In the genomic region with DNA sequence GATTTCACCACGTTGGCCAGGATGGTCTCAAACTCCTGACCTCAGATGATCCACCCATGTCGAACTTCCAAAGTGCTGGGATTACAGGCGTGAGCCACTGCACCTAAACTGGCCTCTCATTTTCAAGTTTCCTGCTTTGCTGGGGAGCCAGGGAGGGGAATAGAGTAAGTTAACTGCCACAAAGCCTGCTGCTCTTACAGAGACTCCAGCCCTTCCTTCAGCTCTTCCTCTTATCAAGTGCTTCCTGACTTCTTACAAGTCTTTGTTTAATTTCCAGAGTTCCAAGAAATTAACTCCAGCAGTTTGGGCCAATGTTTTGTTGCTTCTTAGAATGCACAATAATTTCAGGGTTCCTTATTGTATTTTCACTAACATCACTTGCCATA, we compare ENCODE assay signal across 21 cellular contexts. TPM values are rescaled to one million over a fixed set of nuclear protein-coding genes. Genes with fewer than 3 reads are reported as not detected.
DNase-seq lines count a peak whose midpoint lies in the region; ATAC-seq, FAIRE-seq and TF ChIP-seq lines count a peak whose summit lies in the region.
"Had no signal": no experiment of that assay in that cellular context is flagged by ENCODE, and none has a peak within 500 bp of the region (broad histone marks: within the 10 kb centered on the region; RNA-seq: fewer than 3 reads in every experiment).

No MANE protein-coding gene starts in this region.

- no peaks in the 10 kb centered on the region for H3K4me1 ChIP-seq in right cardiac atrium (ENCODE audit: control insufficient read depth, insufficient read depth, low read length)
- peaks cover 31 to 38% of the 10 kb centered on the region in 2 experiments; a peak in 4 of 5 replicates for H3K4me1 ChIP-seq in K562 (replicated peaks in 1 of 2; ENCODE audit: control insufficient read depth in 2 of 2, insufficient read depth in 2 of 2, low read length in 2 of 2)
- H3K4me1 ChIP-seq in upper lobe of left lung: no peaks in the 10 kb centered on the region
- H3K4me1 ChIP-seq: esophagus squamous epithelium had no signal

- no peaks in the 10 kb centered on the region for H4K20me1 ChIP-seq in K562 (replicated peaks; ENCODE audit: control insufficient read depth, insufficient read depth, low read length)

- POLR2A ChIA-PET in K562 (lab: Yijun Ruan, JAX): interaction anchor here (2.3 kb wide), 1 partner anchor 22 kb away, joined by 6 read pairs; no protein-coding TSS in a partner anchor

- H3K79me2 ChIP-seq in K562 (ENCODE audit: control insufficient read depth, insufficient read depth, low read length): no peaks in the 10 kb centered on the region

- H3K36me3 ChIP-seq in K562 (ENCODE audit: control insufficient read depth, insufficient read depth, low read length) (no peaks in the 10 kb centered on the region), upper lobe of left lung (no peaks in the 10 kb centered on the region)
- H3K36me3 ChIP-seq: esophagus squamous epithelium, thoracic aorta had no signal

- H2AFZ ChIP-seq in K562 (ENCODE audit: low read depth, low read length): peak overlapping the region; percentile 68

- CTCF ChIA-PET in K562 (lab: Yijun Ruan, JAX; ENCODE audit: low intra/inter-chr PET ratio): no interaction called here

- no peak for TF ChIP-seq RAD21 in K562 (CRISPR knock-in tag; conservative IDR thresholded peaks at IDR 0.05 in 1 of 2, IDR thresholded peaks at IDR 0.05 in 1 of 2)

- H3K4me3 ChIP-seq in right cardiac atrium (ENCODE audit: low read length) (no peak overlapping the region), K562 (no peak overlapping the region), upper lobe of left lung (no peak overlapping the region)
- H3K4me3 ChIP-seq: esophagus squamous epithelium, thoracic aorta had no signal

- TF ChIP-seq POLR2A in K562 (conservative IDR thresholded peaks at IDR 0.05) (no peak), upper lobe of left lung (IDR thresholded peaks at IDR 0.05) (no peak)

- H3K9ac ChIP-seq in K562 (ENCODE audit: insufficient read depth in 1 of 2, low read depth in 2 of 2, low read length in 2 of 2): peak overlapping the region; percentile 48 to 59; a peak in 3 of 4 replicates

- H3K27ac ChIP-seq in right cardiac atrium (ENCODE audit: low read length): no peak overlapping the region
- H3K27ac ChIP-seq in K562 (ENCODE audit: extremely low read depth, low read depth, low read length): peak overlapping the region; percentile 70
- no peak overlapping the region for H3K27ac ChIP-seq in upper lobe of left lung
- H3K27ac ChIP-seq: esophagus squamous epithelium, thoracic aorta had no signal

- TF ChIP-seq EP300 in K562 (IDR thresholded peaks at IDR 0.05; ENCODE audit: low read length) (no peak), upper lobe of left lung (IDR thresholded peaks at IDR 0.05) (no peak)

- BruUV-seq in K562 (replicated peaks; lab: Mats Ljungman, UMichigan): no TSS peak

- FAIRE-seq in K562 (lab: Jason Lieb, UNC): no peak
- FAIRE-seq: D721Med, small intestine had no signal

- H3K27ac Mint-ChIP-seq in T-helper 1 cell treated with Interleukin-12 subunit alpha and Interleukin-12 subunit beta and Interleukin-4 antibody, amounts not matched to agents 30 μg/mL and 1 μg/mL, for 36 hours: peak overlapping the region; percentile 90
- peak overlapping the region; percentile 91 for H3K27ac Mint-ChIP-seq in stimulated activated effector memory CD8-positive, alpha-beta T cell treated with anti-CD3 and anti-CD28 coated beads, Interleukin-12 subunit alpha, Interleukin-12 subunit beta, amount 100 ng/mL, for 72 hours
- H3K27ac Mint-ChIP-seq: nephron progenitor cell, progenitor cell of endocrine pancreas had no signal

- H3K9me3 ChIP-seq in right cardiac atrium (ENCODE audit: control insufficient read depth, low read length) (no peaks in the 10 kb centered on the region), K562 (replicated peaks; ENCODE audit: control insufficient read depth, insufficient read depth, low read depth, low read length) (peaks cover 12% of the 10 kb centered on the region), upper lobe of left lung (peaks cover 0 to 14% (median 6%) of the 10 kb centered on the region in 4 donors)
- H3K9me3 ChIP-seq: thoracic aorta had no signal

- H3K4me3 Mint-ChIP-seq in T-helper 1 cell treated with Interleukin-12 subunit alpha and Interleukin-12 subunit beta and Interleukin-4 antibody, amounts not matched to agents 30 μg/mL and 1 μg/mL, for 36 hours: peak overlapping the region; percentile 46
- peak overlapping the region; percentile 6 for H3K4me3 Mint-ChIP-seq in stimulated activated effector memory CD8-positive, alpha-beta T cell treated with anti-CD3 and anti-CD28 coated beads, Interleukin-12 subunit alpha, Interleukin-12 subunit beta, amount 100 ng/mL, for 72 hours
- H3K4me3 Mint-ChIP-seq: nephron progenitor cell had no signal

- in situ Hi-C loops in K562 (cut with MboI): no loop called here

- 43% methylated on average over 3 of the region's 3 CpGs for WGBS in right cardiac atrium
- 9% methylated on average over 3 of the region's 3 CpGs for WGBS in K562 (ENCODE audit: insufficient coverage, low coverage, missing lambda C conversion rate)
- WGBS in upper lobe of left lung, 2 donors: 27 to 48% methylated on average over 3 of the region's 3 CpGs

- H3K4me1 Mint-ChIP-seq in T-helper 1 cell treated with Interleukin-12 subunit alpha and Interleukin-12 subunit beta and Interleukin-4 antibody, amounts not matched to agents 30 μg/mL and 1 μg/mL, for 36 hours (ENCODE audit: low read depth): peaks cover 43% of the 10 kb centered on the region
- peaks cover 68% of the 10 kb centered on the region for H3K4me1 Mint-ChIP-seq in stimulated activated effector memory CD8-positive, alpha-beta T cell treated with anti-CD3 and anti-CD28 coated beads, Interleukin-12 subunit alpha, Interleukin-12 subunit beta, amount 100 ng/mL, for 72 hours

- H3K36me3 Mint-ChIP-seq in T-helper 1 cell treated with Interleukin-12 subunit alpha and Interleukin-12 subunit beta and Interleukin-4 antibody, amounts not matched to agents 30 μg/mL and 1 μg/mL, for 36 hours (ENCODE audit: low read depth): peaks cover 19% of the 10 kb centered on the region
- H3K36me3 Mint-ChIP-seq in stimulated activated effector memory CD8-positive, alpha-beta T cell treated with anti-CD3 and anti-CD28 coated beads, Interleukin-12 subunit alpha, Interleukin-12 subunit beta, amount 100 ng/mL, for 72 hours: peaks cover 4% of the 10 kb centered on the region

- ATAC-seq in right cardiac atrium (peak; percentile 49 to 79), Right ventricle myocardium inferior (no peak), K562 (peak; percentile 34), upper lobe of left lung (ENCODE audit: low FRiP score in 2 of 2) (no peak)
- no peak for ATAC-seq in stimulated activated effector memory CD8-positive, alpha-beta T cell treated with anti-CD3 and anti-CD28 coated beads, Interleukin-12 subunit alpha, Interleukin-12 subunit beta, amount 100 ng/mL, for 72 hours

- no peak for TF ChIP-seq CTCF in K562 (IDR thresholded peaks at IDR 0.05 in 2 of 3, conservative IDR thresholded peaks at IDR 0.05 in 1 of 3; ENCODE audit: insufficient read depth in 2 of 3, low read depth in 1 of 3, low read length in 3 of 3)
- TF ChIP-seq CTCF in upper lobe of left lung (IDR thresholded peaks at IDR 0.05): no peak

- no peaks in the 10 kb centered on the region for H3K27me3 Mint-ChIP-seq in T-helper 1 cell treated with Interleukin-12 subunit alpha and Interleukin-12 subunit beta and Interleukin-4 antibody, amounts not matched to agents 30 μg/mL and 1 μg/mL, for 36 hours (ENCODE audit: low read depth)

- H3K4me2 ChIP-seq in K562 (ENCODE audit: insufficient read depth, low read length): peak overlapping the region; percentile 39

- H3K27me3 ChIP-seq in right cardiac atrium (ENCODE audit: control insufficient read depth, insufficient read depth): no peaks in the 10 kb centered on the region
- no peaks in the 10 kb centered on the region for H3K27me3 ChIP-seq in K562 (ENCODE audit: control insufficient read depth in 2 of 2, insufficient read depth in 2 of 2, low read length in 2 of 2)
- no peaks in the 10 kb centered on the region for H3K27me3 ChIP-seq in upper lobe of left lung
- H3K27me3 ChIP-seq: esophagus squamous epithelium had no signal

- peaks cover 31% of the 10 kb centered on the region for H3K9me3 Mint-ChIP-seq in T-helper 1 cell treated with Interleukin-12 subunit alpha and Interleukin-12 subunit beta and Interleukin-4 antibody, amounts not matched to agents 30 μg/mL and 1 μg/mL, for 36 hours
- H3K9me3 Mint-ChIP-seq in stimulated activated effector memory CD8-positive, alpha-beta T cell treated with anti-CD3 and anti-CD28 coated beads, Interleukin-12 subunit alpha, Interleukin-12 subunit beta, amount 100 ng/mL, for 72 hours: peaks cover 15% of the 10 kb centered on the region

- intact Hi-C loops in right cardiac atrium (cut with DNase I): no loop called here
- intact Hi-C loops in Right ventricle myocardium inferior (cut with DNase I): no loop called here
- intact Hi-C loops in K562 (cut with micrococcal nuclease): loop anchor here (1.0 kb wide), 1 partner anchor 23 kb away; no protein-coding TSS in a partner anchor

- DNase-seq in right cardiac atrium (no peak), Right ventricle myocardium inferior (ENCODE audit: missing footprints) (no peak), K562 (ENCODE audit: extremely low read depth in 1 of 4, low spot score in 3 of 4) (peak in 1 of 4 experiments; percentile 31), GM19238 (ENCODE audit: insufficient read length, low spot score) (no peak), NCI-H2196 treated with DMSO at 0.1 percent for 48 hours (lab: John Stamatoyannopoulos, UW; ENCODE audit: unreplicated experiment) (no peak), upper lobe of left lung (no peak)
- no peak for DNase-seq in stimulated activated effector memory CD8-positive, alpha-beta T cell treated with anti-CD3 and anti-CD28 coated beads, Interleukin-12 subunit alpha, Interleukin-12 subunit beta, amount 100 ng/mL, for 72 hours (ENCODE audit: low spot score in 2 of 2)
- DNase-seq: activated CD8-positive, alpha-beta memory T cell treated with anti-CD3 and anti-CD28 coated beads for 24 hours; esophagus squamous epithelium; glutamatergic neuron; MV-4-11; NCI-H2029; NCI-H524 treated with DMSO at 0.1 percent for 48 hours; nephron progenitor cell; small intestine; stimulated activated CD4-positive, alpha-beta T cell treated with anti-CD3 and anti-CD28 coated beads, Interleukin-4, amount 100 ng/mL, for 4 hours; stimulated activated CD8-positive, alpha-beta memory T cell treated with anti-CD3 and anti-CD28 coated beads, Interleukin-4, amount 100 ng/mL, for 48 hours had no signal

- H3K9me1 ChIP-seq in K562 (ENCODE audit: control insufficient read depth, insufficient read depth, low read length): no peaks in the 10 kb centered on the region

RNA-seq across cellular contexts. Expression of gene UBE2F, which starts 24.3 kb away (rescaled TPM):
- 100 to 1,000 TPM; 100 to 118 (median 107) TPM for total RNA-seq in right cardiac atrium
- polyA plus RNA-seq in right cardiac atrium: 95.9 TPM
- total RNA-seq in Right ventricle myocardium inferior: 73.3 TPM
- 51.8 and 53.3 TPM in 2 replicates for total RNA-seq in K562 (2011; cell fraction: chromatin; rRNA removed; ENCODE audit: low replicate concordance)
- total RNA-seq in K562 (2011; cell fraction: nucleolus; rRNA removed): 34.2 and 44.7 TPM in 2 replicates
- 38.6 and 66.0 TPM in 2 replicates for total RNA-seq in K562 (2011; cell fraction: nucleoplasm; rRNA removed)
- total RNA-seq in K562 (2014; rRNA removed): 44.3 and 54.0 TPM in 2 replicates
- 56.4 and 59.4 TPM in 2 replicates for total RNA-seq in K562 (2014; rRNA removed; fragmentation: Illumina TruSeq; extraction: Trizol)
- total RNA-seq in K562 (2015; rRNA removed; fragmentation: Illumina TruSeq; extraction: Trizol): 42.8 and 50.7 TPM in 2 replicates
- total RNA-seq in K562 (2021): 53.0 and 57.9 TPM in 2 replicates
- polyA plus RNA-seq in K562 (2011; rRNA removed): 68.5 and 87.1 TPM in 2 replicates
- 52.0 and 70.8 TPM in 2 replicates for polyA plus RNA-seq in K562 (2011; cell fraction: cytosol; rRNA removed)
- polyA plus RNA-seq in K562 (2011; cell fraction: nucleus; rRNA removed): 21.9 and 30.1 TPM in 2 replicates
- polyA plus RNA-seq in K562 (2012): 55.3 and 72.7 TPM in 2 replicates
- 82.6 and 88.1 TPM in 2 replicates for polyA plus RNA-seq in K562 (2014; fragmentation: Illumina TruSeq; extraction: Trizol)
- 10 to 100 TPM; 18.1 to 24.9 TPM for polyA plus RNA-seq in K562 (2014; fragmentation: Nextera tagmentation; extraction: Ambion mirVana)
- 52.9 and 62.2 TPM in 2 replicates for polyA plus RNA-seq in K562 (2014; rRNA removed)
- 36.2 and 36.5 TPM in 2 replicates for polyA minus RNA-seq in K562 (2011; rRNA and poly(A)+ RNA removed)
- 22.9 and 26.1 TPM in 2 replicates for polyA minus RNA-seq in K562 (2011; cell fraction: cytosol; rRNA and poly(A)+ RNA removed)
- 21.5 and 27.3 TPM in 2 replicates for polyA minus RNA-seq in K562 (2011; cell fraction: nucleus; rRNA and poly(A)+ RNA removed)
- 10 to 100 TPM; 11.5 to 65.5 (median 39.8) TPM for total RNA-seq in upper lobe of left lung

Comparison
In these comparisons a context has a peak if more than half of its experiments do, and no peak if none do; other contexts are left out.
1. ATAC-seq: peak in right cardiac atrium (2 of 2) and K562 (single experiment); none in Right ventricle myocardium inferior (single experiment), stimulated activated effector memory CD8-positive, alpha-beta T cell treated with anti-CD3 and anti-CD28 coated beads, Interleukin-12 subunit alpha, Interleukin-12 subunit beta, amount 100 ng/mL, for 72 hours (single experiment) and upper lobe of left lung (0 of 2).